ENCODE assay signal across 15 cellular contexts in genomic region chr17:41535764-41536481, GRCh38. TPM values are rescaled to one million over a fixed set of nuclear protein-coding genes. Genes with fewer than 3 reads are reported as not detected.
DNase-seq lines count a peak whose midpoint lies in the region; ATAC-seq and TF ChIP-seq lines count a peak whose summit lies in the region.
"Had no signal": no experiment of that assay in that cellular context is flagged by ENCODE, and none has a peak within 500 bp of the region (broad histone marks: within the 10 kb centered on the region; RNA-seq: fewer than 3 reads in every experiment).

No MANE protein-coding gene starts in this region.

- no peak for TF ChIP-seq EP300 in transverse colon (IDR thresholded peaks at IDR 0.05; ENCODE audit: low read depth)

- TF ChIP-seq CTCF in Panc1 (IDR thresholded peaks at IDR 0.05) (no peak), transverse colon (IDR thresholded peaks at IDR 0.05) (no peak)

- in situ Hi-C loops in Panc1 (cut with HindIII; ENCODE audit: low pct_unique_long_range_greater_than_20kb, low sequenced_read_pairs), result loop anchor here (25.0 kb wide), 1 partner anchor 101 kb away; no protein-coding TSS in a partner anchor
- in situ Hi-C loops in transverse colon (cut with MboI; ENCODE audit: low pct_ligation_motif_present in 1 of 4, low pct_unique_long_range_greater_than_20kb in 1 of 4, low sequenced_read_pairs in 3 of 4), result loop anchor here in 1 of 4 donors (25.0 kb wide), 1 partner anchor 624 kb away; no protein-coding TSS in a partner anchor

- H3K4me1 ChIP-seq in Panc1 (ENCODE audit: control insufficient read depth, insufficient read depth, low read length) (peaks cover 68% of the 10 kb centered on the region), transverse colon (peaks cover 0 to under 1% (median 0%) of the 10 kb centered on the region in 4 donors)
- H3K4me1 ChIP-seq: HAP-1 had no signal

- CTCF ChIA-PET in Panc1 (lab: Charles Lee), result interaction anchor here (0.8 to 1.6 kb wide), 2 partner anchors 13 to 113 kb away, joined by 5 to 12 read pairs; no protein-coding TSS in a partner anchor

- no TSS peak for BruUV-seq in Panc1 (replicated peaks; lab: Mats Ljungman, UMichigan)

- DNase-seq in Panc1 (ENCODE audit: low read depth, low spot score) (no peak), left kidney (ENCODE audit: low read depth, low spot score) (peak; percentile 41), transverse colon (peak; percentile 62), T-helper 1 cell (no peak), cerebellum (ENCODE audit: low spot score) (no peak), hypothalamus (lab: John Stamatoyannopoulos, UW) (no peak)
- DNase-seq: activated gamma-delta T cell; NCI-H1436; NCI-H226; stimulated activated CD4-positive, alpha-beta T cell treated with anti-CD3 and anti-CD28 coated beads, Interleukin-4, amount 100 ng/mL, for 24 hours had no signal

- POLR2A ChIA-PET in Panc1 (lab: Charles Lee), result no interaction called here

- H3K4me3 ChIP-seq in Panc1 (ENCODE audit: low read depth in 2 of 2, low read length in 2 of 2) (no peak overlapping the region), transverse colon (no peak overlapping the region)
- H3K4me3 ChIP-seq: HAP-1 had no signal

- WGBS in transverse colon (ENCODE audit: low coverage in 1 of 2), 2 donors, result 68% methylated on average over 14 of the region's 15 CpGs; no CpG with 5 or more reads in 1 of the 2 donors

- TF ChIP-seq POLR2A in transverse colon (IDR thresholded peaks at IDR 0.05), result no peak

- no peak for ATAC-seq in Panc1
- ATAC-seq: sciatic nerve, SK-N-SH treated with all-trans-retinoic acid at 6 μM for 48 hours had no signal

- intact Hi-C loops in Panc1 (cut with micrococcal nuclease; ENCODE audit: unreplicated experiment) (no loop called here), transverse colon (cut with DNase I; ENCODE audit: low total_unique reads) (no loop called here)

- H3K27me3 ChIP-seq in Panc1 (ENCODE audit: control insufficient read depth, insufficient read depth, low read length), result no peaks in the 10 kb centered on the region
- no peaks in the 10 kb centered on the region for H3K27me3 ChIP-seq in transverse colon

- H3K9me3 ChIP-seq in Panc1 (ENCODE audit: control insufficient read depth, insufficient read depth, low read depth, low read length), result no peaks in the 10 kb centered on the region
- no peaks in the 10 kb centered on the region for H3K9me3 ChIP-seq in transverse colon
- H3K9me3 ChIP-seq: HAP-1 had no signal

- H3K27ac ChIP-seq in Panc1 (ENCODE audit: low read length) (peak overlapping the region; percentile 70), transverse colon (no peak overlapping the region)
- H3K27ac ChIP-seq: KMS-11 had no signal

- H3K36me3 ChIP-seq in Panc1 (ENCODE audit: control insufficient read depth, insufficient read depth, low read length) (no peaks in the 10 kb centered on the region), transverse colon (no peaks in the 10 kb centered on the region)
- H3K36me3 ChIP-seq: HAP-1 had no signal

RNA-seq across cellular contexts. Expression of gene KRT19, which starts 7.8 kb away (rescaled TPM):
- total RNA-seq in Panc1 (2021; ENCODE audit: unreplicated experiment) (2,383 TPM), transverse colon (1,000 to 10,000 TPM in 3 of 4 donors, 100 to 1,000 TPM in 1; 788 to 3,666 (median 2,734) TPM), cerebellum (3.8 TPM)
- 2,812 TPM for polyA plus RNA-seq in Panc1 (2012; ENCODE audit: insufficient read length)

RNA-seq across cellular contexts. Expression of gene KRT15, which starts 17.2 kb away (rescaled TPM):
- total RNA-seq in Panc1 (2021; ENCODE audit: unreplicated experiment) (70.4 TPM), transverse colon (10 to 100 TPM in 1 of 4 donors, 1 to 10 TPM in 2, under 1 TPM in 1; 0.80 to 17.6 (median 7.4) TPM), cerebellum (not detected)
- polyA plus RNA-seq in Panc1 (2012; ENCODE audit: insufficient read length), result 88.0 TPM

RNA-seq across cellular contexts. Expression of gene KRT13, which starts 30.5 kb away (rescaled TPM):
- 0.36 TPM for total RNA-seq in Panc1 (2021; ENCODE audit: unreplicated experiment)
- polyA plus RNA-seq in Panc1 (2012; ENCODE audit: insufficient read length), result 3.3 TPM
- total RNA-seq in transverse colon, result under 1 TPM in 1 of 4 donors, not detected in 3; 0.27 TPM
- total RNA-seq in cerebellum, result 0.27 TPM

RNA-seq across cellular contexts. Expression of gene KRT9, which starts 35.9 kb away (rescaled TPM):
- total RNA-seq in Panc1 (2021; ENCODE audit: unreplicated experiment) (not detected), transverse colon (not detected), cerebellum (not detected)
- not detected for polyA plus RNA-seq in Panc1 (2012; ENCODE audit: insufficient read length)
- total RNA-seq: sciatic nerve, ureter had no signal

RNA-seq across cellular contexts. Expression of gene KRT36, which starts 46.2 kb away (rescaled TPM):
- total RNA-seq in Panc1 (2021; ENCODE audit: unreplicated experiment) (not detected), transverse colon (not detected), cerebellum (not detected)
- 0.18 TPM for polyA plus RNA-seq in Panc1 (2012; ENCODE audit: insufficient read length)
- total RNA-seq: sciatic nerve, ureter had no signal

Comparison
In these comparisons a context has a peak if more than half of its experiments do, and no peak if none do; other contexts are left out.
1. DNase-seq: peak in left kidney (single experiment) and transverse colon (single experiment); none in Panc1 (single experiment), T-helper 1 cell (0 of 5), cerebellum (single experiment) and hypothalamus (0 of 51).
2. RNA of gene KRT19, which starts 7.8 kb away (total RNA-seq): 788 to 3,666 TPM in transverse colon and 2,383 TPM in Panc1 (single experiment); 3.8 TPM in cerebellum (single experiment); every median in the first group is over 100 times any median in the second.